Comparison of ENCODE assay signal across 1 cellular context in the genomic region with DNA sequence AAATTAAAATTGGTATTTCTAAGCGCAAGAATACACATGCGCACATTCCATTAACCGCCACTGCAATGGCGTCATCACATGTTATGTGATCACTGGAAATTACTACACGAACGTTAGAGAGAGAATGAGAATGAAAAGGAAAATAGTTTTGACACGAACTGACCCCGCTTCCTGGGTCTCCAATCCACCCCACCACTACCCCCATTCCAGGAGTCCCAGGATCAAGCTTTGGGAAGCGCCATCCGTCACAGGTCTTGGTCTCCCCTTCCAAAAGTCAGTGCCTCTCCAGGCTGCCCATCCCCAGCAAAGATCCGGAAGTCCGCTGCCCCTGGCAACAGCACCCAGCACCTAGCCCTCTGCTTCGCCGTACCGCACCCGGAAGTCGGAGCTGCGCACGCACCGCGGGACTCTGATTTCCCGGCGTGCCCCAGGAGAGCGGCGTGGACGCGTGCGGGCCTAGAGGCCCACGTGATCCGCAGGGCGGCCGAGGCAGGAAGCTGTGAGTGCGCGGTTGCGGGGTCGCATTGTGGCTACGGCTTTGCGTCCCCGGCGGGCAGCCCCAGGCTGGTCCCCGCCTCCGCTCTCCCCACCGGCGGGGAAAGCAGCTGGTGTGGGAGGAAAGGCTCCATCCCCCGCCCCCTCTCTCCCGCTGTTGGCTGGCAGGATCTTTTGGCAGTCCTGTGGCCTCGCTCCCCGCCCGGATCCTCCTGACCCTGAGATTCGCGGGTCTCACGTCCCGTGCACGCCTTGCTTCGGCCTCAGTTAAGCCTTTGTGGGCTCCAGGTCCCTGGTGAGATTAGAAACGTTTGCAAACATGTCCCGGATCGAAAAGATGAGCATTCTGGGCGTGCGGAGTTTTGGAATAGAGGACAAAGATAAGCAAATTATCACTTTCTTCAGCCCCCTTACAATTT.
TF ChIP-seq lines count a peak whose summit lies in the region.

TSS of gene RAD50 (plus strand) at position 467 of the 914 bp plus-strand sequence. CDS start at position 815, 348 bp downstream.

TF ChIP-seq in HepG2, 621 proteins besides CTCF, POLR2A, EP300 and RAD21 (continued from another document and continues in another):
- TF ChIP-seq POLR2AphosphoS5 (IDR thresholded peaks at IDR 0.05; ENCODE audit: low read depth, low read length) (peak; percentile 94), PHF8 (CRISPR knock-in tag; IDR thresholded peaks at IDR 0.05) (peak; percentile 88), FOXA1 (IDR thresholded peaks at IDR 0.05) (no peak), FOXA1 (CRISPR knock-in tag; IDR thresholded peaks at IDR 0.05) (peak; percentile 58), ARNTL (CRISPR knock-in tag; IDR thresholded peaks at IDR 0.05) (peak; percentile 98), ZNF790 (CRISPR knock-in tag; IDR thresholded peaks at IDR 0.05; ENCODE audit: borderline replicate concordance) (no peak; the same call in 1 of the 2 replicates), PITX1 (CRISPR knock-in tag; IDR thresholded peaks at IDR 0.05) (peak; percentile 83), HCFC1 (IDR thresholded peaks at IDR 0.05; ENCODE audit: low read depth, low read length) (peak; percentile 47), ZNF776 (CRISPR knock-in tag; IDR thresholded peaks at IDR 0.05) (peak; percentile 96), ZBTB40 (IDR thresholded peaks at IDR 0.05) (no peak), ZBTB40 (CRISPR knock-in tag; IDR thresholded peaks at IDR 0.05) (peak; percentile 93), IKZF1 (IDR thresholded peaks at IDR 0.05) (no peak), ZNF850 (CRISPR knock-in tag; conservative IDR thresholded peaks at IDR 0.05) (no peak), RARG (CRISPR knock-in tag; IDR thresholded peaks at IDR 0.05; ENCODE audit: low read depth) (0 out of 2 replicates have a peak, but pooled peaks have one; percentile 43), ZNF878 (CRISPR knock-in tag; IDR thresholded peaks at IDR 0.05) (peak; percentile 92; the same call in 1 of the 2 replicates), ZMYM4 (CRISPR knock-in tag; IDR thresholded peaks at IDR 0.05) (peak; percentile 97), GTF2F1 (IDR thresholded peaks at IDR 0.05; ENCODE audit: low read length) (no peak), KLF11 (CRISPR knock-in tag; IDR thresholded peaks at IDR 0.05) (peak; percentile 91), ZNF720 (CRISPR knock-in tag; IDR thresholded peaks at IDR 0.05) (no peak; the same call in 1 of the 2 replicates), ZSCAN5A (CRISPR knock-in tag; IDR thresholded peaks at IDR 0.05; ENCODE audit: borderline replicate concordance) (peak; percentile 97), PREB (CRISPR knock-in tag; IDR thresholded peaks at IDR 0.05) (no peak), JUN (CRISPR knock-in tag; IDR thresholded peaks at IDR 0.05) (peak; percentile 86), TEF (CRISPR knock-in tag; IDR thresholded peaks at IDR 0.05) (0 out of 2 replicates have a peak, but pooled peaks have one; percentile 23), ZNF777 (CRISPR knock-in tag; IDR thresholded peaks at IDR 0.05) (peak; percentile 24; the same call in 1 of the 2 replicates), MYPOP (CRISPR knock-in tag; IDR thresholded peaks at IDR 0.05) (peak; percentile 71), TAF1 (CRISPR knock-in tag; IDR thresholded peaks at IDR 0.05) (peak; percentile 85), ZNF256 (CRISPR knock-in tag; conservative IDR thresholded peaks at IDR 0.05) (no peak; the same call in none of the 2 replicates), TAF15 (IDR thresholded peaks at IDR 0.05; ENCODE audit: low read depth, low read length, poor library complexity, severe bottlenecking) (peak; percentile 96), MIER3 (CRISPR knock-in tag; IDR thresholded peaks at IDR 0.05; ENCODE audit: borderline replicate concordance) (peak; percentile 90; the same call in 1 of the 2 replicates), HOXA7 (CRISPR knock-in tag; IDR thresholded peaks at IDR 0.05) (no peak), ZNF660 (CRISPR knock-in tag; IDR thresholded peaks at IDR 0.05; ENCODE audit: borderline replicate concordance, low read depth) (no peak), ATF1 (CRISPR knock-in tag; IDR thresholded peaks at IDR 0.05) (peak; percentile 15), ZBTB38 (CRISPR knock-in tag; IDR thresholded peaks at IDR 0.05) (peak; percentile 96), ZNF614 (CRISPR knock-in tag; IDR thresholded peaks at IDR 0.05; ENCODE audit: borderline replicate concordance) (peak; percentile 90; the same call in 1 of the 2 replicates)
- TF ChIP-seq, protein P1, sequence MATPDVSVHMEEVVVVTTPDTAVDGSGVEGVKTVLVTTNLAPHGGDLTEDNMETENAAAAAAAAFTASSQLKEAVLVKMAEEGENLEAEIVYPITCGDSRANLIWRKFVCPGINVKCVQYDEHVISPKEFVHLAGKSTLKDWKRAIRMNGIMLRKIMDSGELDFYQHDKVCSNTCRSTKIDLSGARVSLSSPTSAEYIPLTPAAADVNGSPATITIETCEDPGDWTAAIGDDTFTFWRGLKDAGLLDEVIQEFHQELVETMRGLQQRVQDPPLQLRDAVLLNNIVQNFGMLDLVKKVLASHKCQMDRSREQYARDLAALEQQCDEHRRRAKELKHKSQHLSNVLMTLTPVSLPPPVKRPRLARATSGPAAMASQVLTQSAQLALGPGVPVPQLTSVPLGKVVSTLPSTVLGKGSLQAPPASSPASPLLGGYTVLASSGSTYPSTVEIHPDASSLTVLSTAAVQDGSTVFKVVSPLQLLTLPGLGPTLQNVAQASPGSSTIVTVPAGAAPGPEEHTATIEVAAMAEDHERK (CRISPR knock-in tag; IDR thresholded peaks at IDR 0.05; ENCODE audit: low read depth) = peak; percentile 69
- TF ChIP-seq, protein P2, sequence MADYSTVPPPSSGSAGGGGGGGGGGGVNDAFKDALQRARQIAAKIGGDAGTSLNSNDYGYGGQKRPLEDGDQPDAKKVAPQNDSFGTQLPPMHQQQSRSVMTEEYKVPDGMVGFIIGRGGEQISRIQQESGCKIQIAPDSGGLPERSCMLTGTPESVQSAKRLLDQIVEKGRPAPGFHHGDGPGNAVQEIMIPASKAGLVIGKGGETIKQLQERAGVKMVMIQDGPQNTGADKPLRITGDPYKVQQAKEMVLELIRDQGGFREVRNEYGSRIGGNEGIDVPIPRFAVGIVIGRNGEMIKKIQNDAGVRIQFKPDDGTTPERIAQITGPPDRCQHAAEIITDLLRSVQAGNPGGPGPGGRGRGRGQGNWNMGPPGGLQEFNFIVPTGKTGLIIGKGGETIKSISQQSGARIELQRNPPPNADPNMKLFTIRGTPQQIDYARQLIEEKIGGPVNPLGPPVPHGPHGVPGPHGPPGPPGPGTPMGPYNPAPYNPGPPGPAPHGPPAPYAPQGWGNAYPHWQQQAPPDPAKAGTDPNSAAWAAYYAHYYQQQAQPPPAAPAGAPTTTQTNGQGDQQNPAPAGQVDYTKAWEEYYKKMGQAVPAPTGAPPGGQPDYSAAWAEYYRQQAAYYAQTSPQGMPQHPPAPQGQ (CRISPR knock-in tag; IDR thresholded peaks at IDR 0.05; ENCODE audit: borderline replicate concordance) = no peak
- TF ChIP-seq, protein P3, sequence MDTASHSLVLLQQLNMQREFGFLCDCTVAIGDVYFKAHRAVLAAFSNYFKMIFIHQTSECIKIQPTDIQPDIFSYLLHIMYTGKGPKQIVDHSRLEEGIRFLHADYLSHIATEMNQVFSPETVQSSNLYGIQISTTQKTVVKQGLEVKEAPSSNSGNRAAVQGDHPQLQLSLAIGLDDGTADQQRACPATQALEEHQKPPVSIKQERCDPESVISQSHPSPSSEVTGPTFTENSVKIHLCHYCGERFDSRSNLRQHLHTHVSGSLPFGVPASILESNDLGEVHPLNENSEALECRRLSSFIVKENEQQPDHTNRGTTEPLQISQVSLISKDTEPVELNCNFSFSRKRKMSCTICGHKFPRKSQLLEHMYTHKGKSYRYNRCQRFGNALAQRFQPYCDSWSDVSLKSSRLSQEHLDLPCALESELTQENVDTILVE (CRISPR knock-in tag; IDR thresholded peaks at IDR 0.05) = peak; percentile 90; the same call in 1 of the 2 replicates
